ENCODE assay signal across 13 cellular contexts in the genomic region with DNA sequence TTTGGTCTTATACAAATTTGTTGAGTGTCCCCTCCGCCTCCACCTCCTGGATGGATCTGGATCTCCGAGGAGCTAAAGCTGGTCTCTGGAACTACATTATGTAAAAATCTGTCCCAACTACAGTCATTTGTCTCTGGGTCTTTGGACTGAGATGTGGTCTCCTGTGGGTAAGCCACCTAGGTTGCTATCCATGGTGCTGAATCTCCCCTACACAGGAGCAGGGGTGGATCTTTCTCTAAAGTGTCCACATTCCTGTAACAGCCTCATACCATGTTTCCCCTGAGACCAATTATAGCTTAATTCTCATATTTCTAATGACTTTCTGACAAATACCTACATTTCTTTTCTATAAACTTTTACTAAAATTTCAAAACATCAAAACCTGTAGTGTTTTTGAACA.
DNase-seq lines count a peak whose midpoint lies in the region; ATAC-seq, FAIRE-seq and TF ChIP-seq lines count a peak whose summit lies in the region.
"Had no signal": no experiment of that assay in that cellular context is flagged by ENCODE, and none has a peak within 500 bp of the region (broad histone marks: within the 10 kb centered on the region; RNA-seq: fewer than 3 reads in every experiment).

No MANE protein-coding gene starts in this region.

- no peaks in the 10 kb centered on the region for H3K36me3 ChIP-seq in adipocyte (ENCODE audit: control insufficient read depth, insufficient read depth, low read length, severe bottlenecking)
- H3K36me3 ChIP-seq: cardiac muscle cell, SJSA1 had no signal

- H3K9ac ChIP-seq in adipocyte (ENCODE audit: low read length) = no peak overlapping the region

- TF ChIP-seq CTCF in GM12865 (IDR thresholded peaks at IDR 0.05; ENCODE audit: insufficient read depth, low read depth, low read length, missing control alignments) = no peak

- H3K9me3 ChIP-seq in adipocyte (ENCODE audit: control insufficient read depth, low read length) = peaks cover 4% of the 10 kb centered on the region
- H3K9me3 ChIP-seq: SJSA1 had no signal

- H3K4me1 ChIP-seq in adipocyte (ENCODE audit: control insufficient read depth, insufficient read depth, low read length) = no peaks in the 10 kb centered on the region
- H3K4me1 ChIP-seq: foreskin keratinocyte, SJSA1 had no signal

- DNase-seq in GM12865 (ENCODE audit: low read depth) = peak; percentile 23
- DNase-seq in HTR-8/SVneo (ENCODE audit: insufficient read length, low spot score) = peak; percentile 1
- peak; percentile 1 for DNase-seq in adipocyte (ENCODE audit: low read depth)
- peak; percentile 28 for DNase-seq in mucosa of gallbladder (ENCODE audit: low spot score)
- DNase-seq in NOMO-1 treated with DMSO at 0.1 percent for 48 hours (lab: John Stamatoyannopoulos, UW; ENCODE audit: unreplicated experiment) = no peak
- DNase-seq in AG20443 (ENCODE audit: low spot score) = no peak
- DNase-seq: foreskin keratinocyte, GF-D8, NCI-H1105, substantia nigra had no signal

- no peak overlapping the region for H3K4me3 ChIP-seq in GM12865 (ENCODE audit: low read depth, low read length)
- H3K4me3 ChIP-seq in adipocyte (ENCODE audit: low read length) = no peak overlapping the region
- H3K4me3 ChIP-seq: cardiac muscle cell, SJSA1 had no signal

- no peaks in the 10 kb centered on the region for H3K27me3 ChIP-seq in adipocyte (replicated peaks; ENCODE audit: control insufficient read depth, insufficient read depth, low read length)
- H3K27me3 ChIP-seq: cardiac muscle cell, foreskin keratinocyte, SJSA1 had no signal

- no peak for ATAC-seq in GM19023 (IDR thresholded peaks at IDR 0.05; ENCODE audit: unreplicated experiment)
- ATAC-seq: foreskin keratinocyte had no signal

- no peak for FAIRE-seq in HTR-8/SVneo (lab: Jason Lieb, UNC)

Comparison
In these comparisons a context has a peak if more than half of its experiments do, and no peak if none do; other contexts are left out.
1. DNase-seq: peak in GM12865 (single experiment), HTR-8/SVneo (single experiment), adipocyte (single experiment) and mucosa of gallbladder (single experiment); none in NOMO-1 treated with DMSO at 0.1 percent for 48 hours (single experiment) and AG20443 (single experiment).